Comparison of ENCODE assay signal across 8 cellular contexts in the genomic region with DNA sequence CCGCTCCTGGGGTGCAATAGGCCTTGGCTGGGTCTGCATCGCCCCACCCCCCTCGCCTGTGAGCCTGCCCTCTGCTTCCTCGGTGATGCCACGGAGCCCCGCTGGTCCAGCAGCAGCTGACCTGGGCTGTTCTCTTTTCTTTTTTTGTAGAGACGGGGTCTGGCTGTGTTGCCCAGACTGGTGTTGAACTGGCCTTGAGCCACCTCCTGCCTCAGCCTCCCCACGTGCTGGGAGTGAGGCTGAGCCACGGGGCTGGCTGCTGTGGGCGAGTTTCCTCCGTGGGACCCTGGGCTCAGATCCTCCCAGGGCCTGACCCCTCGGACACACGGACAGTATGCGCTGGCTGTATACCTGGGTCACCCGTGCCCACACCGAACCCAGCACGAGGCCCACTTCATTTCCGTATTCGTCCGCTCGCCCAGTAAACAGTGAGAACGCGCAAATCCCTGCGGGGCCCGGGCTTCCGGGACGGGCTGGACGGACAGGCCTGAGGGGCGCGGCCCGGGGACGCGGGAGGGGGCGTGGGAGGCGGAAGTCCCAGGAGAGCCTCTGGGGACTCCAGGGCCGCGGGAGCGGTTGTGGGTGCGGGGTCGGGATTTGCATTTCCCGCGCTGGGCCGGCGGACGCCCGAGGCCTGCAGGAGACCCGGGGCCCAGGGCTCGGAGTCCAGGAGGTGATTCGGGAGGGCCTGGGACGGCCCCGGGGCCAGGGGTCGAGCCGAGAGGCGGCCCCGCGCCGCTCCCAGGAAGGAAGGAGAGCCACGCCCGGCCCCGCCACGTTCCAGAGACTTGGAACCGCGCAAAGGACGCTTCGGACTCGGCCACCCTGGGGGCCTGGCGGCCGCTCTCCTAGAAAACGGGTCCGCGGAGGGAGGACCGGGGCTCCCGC. TPM values are rescaled to one million over a fixed set of nuclear protein-coding genes. Genes with fewer than 3 reads are reported as not detected.
A peak's percentile ranks its signal among the peaks of the same experiment; 100 is the strongest.
DNase-seq lines count a peak whose midpoint lies in the region; ATAC-seq lines count a peak whose summit lies in the region.

No MANE protein-coding gene starts in this region.

- peak; percentile 46 for ATAC-seq in HG02588 (IDR thresholded peaks at IDR 0.05; ENCODE audit: unreplicated experiment)
- peak in 1 of 2 donors; percentile 12 for ATAC-seq in naive B cell (ENCODE audit: low read depth in 2 of 2)
- ATAC-seq in HG03095 (IDR thresholded peaks at IDR 0.05; ENCODE audit: unreplicated experiment) = no peak

- peak overlapping the region in 5 of 8 donors; percentile 12 to 63 (median 47) for H3K4me3 Mint-ChIP-seq in naive B cell

- peaks cover 0 to 5% (median under 1%) of the 10 kb centered on the region in 3 donors for H3K4me1 Mint-ChIP-seq in naive B cell

- H3K9me3 Mint-ChIP-seq in naive B cell = peaks cover 0 to 4% (median 3%) of the 10 kb centered on the region in 7 donors

- peak overlapping the region; percentile 59 to 60 for H3K9ac ChIP-seq in duodenal mucosa (ENCODE audit: low read depth in 1 of 2, low read length in 2 of 2)

- peaks cover 0 to 36% (median 0%) of the 10 kb centered on the region in 3 donors for H3K27me3 Mint-ChIP-seq in naive B cell

- peaks cover 8 to 17% of the 10 kb centered on the region in 2 donors for H3K4me1 ChIP-seq in duodenal mucosa (ENCODE audit: control insufficient read depth in 1 of 2, insufficient read depth in 2 of 2, low read length in 2 of 2)

- DNase-seq in COLO668 (lab: John Stamatoyannopoulos, UW; ENCODE audit: unreplicated experiment) (peak; percentile 49), naive B cell (no peak), NCI-H82 treated with DMSO at 0.1 percent for 48 hours (lab: John Stamatoyannopoulos, UW; ENCODE audit: unreplicated experiment) (no peak), DMS114 treated with DMSO at 0.1 percent for 48 hours (lab: John Stamatoyannopoulos, UW; ENCODE audit: unreplicated experiment) (no peak)
- DNase-seq in activated CD8-positive, alpha-beta memory T cell treated with anti-CD3 and anti-CD28 coated beads, Interleukin-2, amount 50 U/mL, for 48 hours = no peak

- no peaks in the 10 kb centered on the region for H3K36me3 Mint-ChIP-seq in naive B cell

- H3K36me3 ChIP-seq in duodenal mucosa (ENCODE audit: control insufficient read depth in 1 of 2, insufficient read depth in 2 of 2, low read length in 2 of 2) = no peaks in the 10 kb centered on the region

- peaks cover 0 to 5% of the 10 kb centered on the region in 2 donors for H3K27me3 ChIP-seq in duodenal mucosa (ENCODE audit: control insufficient read depth in 1 of 2, insufficient read depth in 2 of 2, low read length in 2 of 2)

- H3K4me3 ChIP-seq in duodenal mucosa (ENCODE audit: low read depth in 1 of 2, low read length in 2 of 2) = peak overlapping the region; percentile 50 to 58

- H3K9me3 ChIP-seq in duodenal mucosa (ENCODE audit: control insufficient read depth in 1 of 2, low read length in 2 of 2) = no peaks in the 10 kb centered on the region

- H3K27ac ChIP-seq in duodenal mucosa (ENCODE audit: low read depth, low read length) = no peak overlapping the region

- peak overlapping the region in 1 of 6 donors; percentile 67 for H3K27ac Mint-ChIP-seq in naive B cell

RNA-seq across cellular contexts. Expression of gene DNAJB6, which starts 57.8 kb away (rescaled TPM):
- 100 to 1,000 TPM in 3 of 6 donors, 10 to 100 TPM in 3; 86.9 to 124 (median 107) TPM for polyA plus RNA-seq in naive B cell (ENCODE audit: low read depth in 6 of 6)
